21 cellular contexts compared by ENCODE assay signal in genomic region chr22:37311761-37312312, GRCh38. TPM values are rescaled to one million over a fixed set of nuclear protein-coding genes. Genes with fewer than 3 reads are reported as not detected.
DNase-seq lines count a peak whose midpoint lies in the region; ATAC-seq and TF ChIP-seq lines count a peak whose summit lies in the region.
"Had no signal": no experiment of that assay in that cellular context is flagged by ENCODE, and none has a peak within 500 bp of the region (broad histone marks: within the 10 kb centered on the region; RNA-seq: fewer than 3 reads in every experiment).

No MANE protein-coding gene starts in this region.

- no peak overlapping the region for H3K27ac ChIP-seq in right cardiac atrium (ENCODE audit: low read length)
- no peak overlapping the region for H3K27ac ChIP-seq in hepatocyte
- no peak overlapping the region for H3K27ac ChIP-seq in tibial artery
- H3K27ac ChIP-seq in body of pancreas = no peak overlapping the region
- H3K27ac ChIP-seq: esophagus muscularis mucosa, SK-N-MC had no signal

- DNase-seq in Right ventricle myocardium inferior (ENCODE audit: missing footprints) = peak; percentile 68
- no peak for DNase-seq in right cardiac atrium
- DNase-seq in T-helper 17 cell = no peak
- DNase-seq in memory B cell (ENCODE audit: low spot score in 2 of 2) = no peak
- DNase-seq in hepatocyte (ENCODE audit: low spot score) = no peak
- DNase-seq in tibial artery = no peak
- no peak for DNase-seq in body of pancreas
- DNase-seq: CD4-positive, alpha-beta memory T cell; effector CD8-positive, alpha-beta T cell; H7; NCI-H1436; NCI-H2107; NCI-H510A; occipital lobe; retina had no signal

- H3K4me1 ChIP-seq in right cardiac atrium (ENCODE audit: control insufficient read depth, insufficient read depth, low read length) (peaks cover 7% of the 10 kb centered on the region), hepatocyte (ENCODE audit: insufficient read depth) (peaks cover 12% of the 10 kb centered on the region), tibial artery (peaks cover 0 to 22% (median 11%) of the 10 kb centered on the region in 4 donors), body of pancreas (peaks cover 13% of the 10 kb centered on the region)

- ATAC-seq in Right ventricle myocardium inferior (no peak), right cardiac atrium (no peak), T-helper 17 cell (no peak), memory B cell (ENCODE audit: low read depth) (no peak), body of pancreas (no peak)
- ATAC-seq: activated CD4-positive, CD25-positive, alpha-beta regulatory T cell treated with anti-CD3 and anti-CD28 coated beads, Interleukin-2, amount 50 U/mL, for 24 hours had no signal

- no peak overlapping the region for H2AFZ ChIP-seq in hepatocyte

- H3K4me1 Mint-ChIP-seq in T-helper 17 cell = peaks cover 47% of the 10 kb centered on the region
- peaks cover 60% of the 10 kb centered on the region for H3K4me1 Mint-ChIP-seq in memory B cell

- WGBS in right cardiac atrium = 94% methylated on average over 19 of the region's 19 CpGs
- 87% methylated on average over 19 of the region's 19 CpGs for WGBS in hepatocyte (ENCODE audit: low lambda C conversion rate, missing lambda C conversion rate)
- WGBS in body of pancreas, 2 donors = 79 to 86% methylated on average over 15 to 19 of the region's 19 CpGs

- H3K27me3 ChIP-seq in right cardiac atrium (ENCODE audit: control insufficient read depth, insufficient read depth) (no peaks in the 10 kb centered on the region), hepatocyte (no peaks in the 10 kb centered on the region), tibial artery (peaks cover 0 to 53% of the 10 kb centered on the region in 2 donors), body of pancreas (no peaks in the 10 kb centered on the region)

- peak overlapping the region; percentile 99 for H3K27ac Mint-ChIP-seq in T-helper 17 cell
- peak overlapping the region; percentile 64 for H3K27ac Mint-ChIP-seq in memory B cell
- H3K27ac Mint-ChIP-seq: brain had no signal

- no peaks in the 10 kb centered on the region for H3K9me2 ChIP-seq in hepatocyte (replicated peaks; ENCODE audit: insufficient read depth)

- no peak overlapping the region for H3K4me3 Mint-ChIP-seq in T-helper 17 cell
- no peak overlapping the region for H3K4me3 Mint-ChIP-seq in memory B cell
- H3K4me3 Mint-ChIP-seq: brain; CD4-positive, alpha-beta memory T cell had no signal

- H3K4me2 ChIP-seq in hepatocyte = no peak overlapping the region

- no peaks in the 10 kb centered on the region for H3K9me3 Mint-ChIP-seq in memory B cell
- H3K9me3 Mint-ChIP-seq: activated T-helper 17 cell treated with anti-CD3 and anti-CD28 coated beads, Interleukin-2, amount 50 U/mL, for 72 hours; CD4-positive, alpha-beta memory T cell had no signal

- TF ChIP-seq CTCF in hepatocyte (IDR thresholded peaks at IDR 0.05; ENCODE audit: poor library complexity) (no peak), tibial artery (IDR thresholded peaks at IDR 0.05) (no peak), body of pancreas (IDR thresholded peaks at IDR 0.05) (no peak)

- H3K36me3 Mint-ChIP-seq in T-helper 17 cell (ENCODE audit: low read depth) (peaks cover 4% of the 10 kb centered on the region), memory B cell (peaks cover 14% of the 10 kb centered on the region)
- H3K36me3 Mint-ChIP-seq: brain had no signal

- H3K9me3 ChIP-seq in right cardiac atrium (ENCODE audit: control insufficient read depth, low read length) (no peaks in the 10 kb centered on the region), T-helper 17 cell (ENCODE audit: control insufficient read depth, low read length, poor library complexity, severe bottlenecking) (no peaks in the 10 kb centered on the region), hepatocyte (ENCODE audit: low read depth) (no peaks in the 10 kb centered on the region), tibial artery (no peaks in the 10 kb centered on the region), body of pancreas (no peaks in the 10 kb centered on the region)
- H3K9me3 ChIP-seq: esophagus muscularis mucosa had no signal

- TF ChIP-seq POLR2A in body of pancreas (IDR thresholded peaks at IDR 0.05) = no peak

- no peaks in the 10 kb centered on the region for H3K79me2 ChIP-seq in hepatocyte

- H3K36me3 ChIP-seq in hepatocyte (replicated peaks; ENCODE audit: insufficient read depth, low read depth) (no peaks in the 10 kb centered on the region), tibial artery (no peaks in the 10 kb centered on the region), body of pancreas (replicated peaks in 1 of 2; ENCODE audit: insufficient read depth in 1 of 2, low read depth in 2 of 2) (no peaks in the 10 kb centered on the region)
- H3K36me3 ChIP-seq: esophagus muscularis mucosa had no signal

- intact Hi-C loops in Right ventricle myocardium inferior (cut with DNase I) (loop anchor here (10.0 kb wide), 1 partner anchor 253 kb away; the partner anchor contains the start of gene CDC42EP1), right cardiac atrium (cut with DNase I) (loop anchor here in 1 of 4 donors (10.0 kb wide), 1 partner anchor 113 kb away; the partner anchor contains the start of gene ELFN2), tibial artery (cut with DNase I; ENCODE audit: low total_unique reads) (no loop called here), body of pancreas (cut with DNase I) (no loop called here)

- H3K4me3 ChIP-seq in right cardiac atrium (ENCODE audit: low read length) (no peak overlapping the region), hepatocyte (no peak overlapping the region), tibial artery (no peak overlapping the region), body of pancreas (no peak overlapping the region)
- H3K4me3 ChIP-seq: esophagus muscularis mucosa, SK-N-MC had no signal

- no peaks in the 10 kb centered on the region for H4K20me1 ChIP-seq in hepatocyte (ENCODE audit: insufficient read depth, poor library complexity, severe bottlenecking)

- H3K27me3 Mint-ChIP-seq in T-helper 17 cell = no peaks in the 10 kb centered on the region
- H3K27me3 Mint-ChIP-seq in memory B cell = no peaks in the 10 kb centered on the region
- H3K27me3 Mint-ChIP-seq: activated T-helper 17 cell treated with anti-CD3 and anti-CD28 coated beads, Interleukin-2, amount 50 U/mL, for 72 hours; CD4-positive, alpha-beta memory T cell had no signal

RNA-seq across cellular contexts. Expression of gene CYTH4, which starts 29.5 kb away (rescaled TPM):
- total RNA-seq in Right ventricle myocardium inferior (7.5 TPM), right cardiac atrium (1 to 10 TPM; 5.1 to 7.0 (median 5.9) TPM), T-helper 17 cell (10 to 100 TPM; 89.5 to 98.7 TPM), hepatocyte (0.57 and 0.96 TPM in 2 replicates), body of pancreas (1 to 10 TPM; 2.3 to 7.9 TPM)
- polyA plus RNA-seq in right cardiac atrium (2.6 TPM), hepatocyte (0.24 and 0.94 TPM in 2 replicates)
- total RNA-seq: G401, H7 had no signal

Comparison
In these comparisons a context has a peak if more than half of its experiments do, and no peak if none do; other contexts are left out.
1. RNA of gene CYTH4, which starts 29.5 kb away (total RNA-seq): 89.5 to 98.7 TPM in T-helper 17 cell; 2.3 to 7.9 TPM in body of pancreas, 7.5 TPM in Right ventricle myocardium inferior (single experiment), 5.1 to 7.0 TPM in right cardiac atrium and 0.57 to 0.96 TPM in hepatocyte; every median in the first group is over 10 times any median in the second.